17 cellular contexts compared by ENCODE assay signal in genomic region chr2:39511219-39511785, GRCh38.
A peak's percentile ranks its signal among the peaks of the same experiment; 100 is the strongest.
DNase-seq lines count a peak whose midpoint lies in the region; ATAC-seq and TF ChIP-seq lines count a peak whose summit lies in the region.
"Had no signal": no experiment of that assay in that cellular context is flagged by ENCODE, and none has a peak within 500 bp of the region (broad histone marks: within the 10 kb centered on the region; RNA-seq: fewer than 3 reads in every experiment).

No MANE protein-coding gene starts in this region.

- ATAC-seq in heart left ventricle (no peak), Right ventricle myocardium inferior (no peak), upper lobe of right lung (no peak)
- ATAC-seq: left lung had no signal

- peak overlapping the region; percentile 10 for H3K27ac Mint-ChIP-seq in neural progenitor cell
- H3K27ac Mint-ChIP-seq: activated CD4-positive, alpha-beta memory T cell treated with anti-CD3 and anti-CD28 coated beads, Interleukin-2, amount 10 ng/mL, durations not matched to agents 7 days and 5 days had no signal

- intact Hi-C loops in heart left ventricle (cut with DNase I), result loop anchor here in 9 of 10 donors (5.0 to 10.0 kb wide), 6 partner anchors 74 to 221 kb away; partner anchors contain the start of gene MAP4K3 (in 5 of the 9)
- intact Hi-C loops in Right ventricle myocardium inferior (cut with DNase I), result loop anchor here (5.0 to 10.0 kb wide), 3 partner anchors 74 to 213 kb away; partner anchors contain the start of gene MAP4K3
- intact Hi-C loops in upper lobe of right lung (cut with DNase I), result no loop called here
- intact Hi-C loops in esophagus squamous epithelium (cut with DNase I), result loop anchor here (10.0 kb wide), 1 partner anchor 117 kb away; no protein-coding TSS in a partner anchor

- H3K4me1 ChIP-seq in heart left ventricle (peaks cover 9 to 87% (median 67%) of the 10 kb centered on the region in 12 donors), neural progenitor cell (peaks cover 22% of the 10 kb centered on the region), upper lobe of right lung (peaks cover 60% of the 10 kb centered on the region), esophagus squamous epithelium (peaks cover 0 to 56% (median 28%) of the 10 kb centered on the region in 3 donors)

- H3K79me2 ChIP-seq in neural progenitor cell (ENCODE audit: low read depth), result no peaks in the 10 kb centered on the region

- TF ChIP-seq POLR2A in heart left ventricle (IDR thresholded peaks at IDR 0.05), result no peak
- TF ChIP-seq POLR2A in esophagus squamous epithelium (IDR thresholded peaks at IDR 0.05), result no peak

- no peak overlapping the region for H2AFZ ChIP-seq in neural progenitor cell (replicated peaks)

- H3K36me3 Mint-ChIP-seq in neural progenitor cell, result no peaks in the 10 kb centered on the region

- H3K36me3 ChIP-seq in heart left ventricle, result no peaks in the 10 kb centered on the region
- no peaks in the 10 kb centered on the region for H3K36me3 ChIP-seq in neural progenitor cell
- no peaks in the 10 kb centered on the region for H3K36me3 ChIP-seq in upper lobe of right lung
- no peaks in the 10 kb centered on the region for H3K36me3 ChIP-seq in esophagus squamous epithelium
- H3K36me3 ChIP-seq: cardiac muscle cell, left lung had no signal

- H3F3A ChIP-seq in neural progenitor cell (ENCODE audit: low read depth), result peaks cover 14% of the 10 kb centered on the region

- in situ Hi-C loops in GM13976 (cut with MboI; ENCODE audit: low sequenced_read_pairs, unreplicated experiment), result no loop called here

- H3K4me1 Mint-ChIP-seq in neural progenitor cell, result peaks cover 54% of the 10 kb centered on the region

- H3K4me3 ChIP-seq in heart left ventricle (no peak overlapping the region), neural progenitor cell (no peak overlapping the region), upper lobe of right lung (no peak overlapping the region), esophagus squamous epithelium (no peak overlapping the region)
- H3K4me3 ChIP-seq: cardiac muscle cell, left lung had no signal

- peaks cover 8% of the 10 kb centered on the region for H3K27me3 Mint-ChIP-seq in neural progenitor cell (ENCODE audit: insufficient read depth, low read depth)
- H3K27me3 Mint-ChIP-seq: activated CD4-positive, alpha-beta memory T cell treated with anti-CD3 and anti-CD28 coated beads, Interleukin-2, amount 10 ng/mL, durations not matched to agents 7 days and 5 days; type B pancreatic cell had no signal

- no peak overlapping the region for H3K9ac ChIP-seq in neural progenitor cell

- no peak overlapping the region for H3K4me3 Mint-ChIP-seq in neural progenitor cell
- H3K4me3 Mint-ChIP-seq: activated CD4-positive, alpha-beta memory T cell treated with anti-CD3 and anti-CD28 coated beads, Interleukin-2, amount 10 ng/mL, durations not matched to agents 7 days and 5 days; type B pancreatic cell had no signal

- TF ChIP-seq CTCF in heart left ventricle (IDR thresholded peaks at IDR 0.05) (no peak), neural progenitor cell (IDR thresholded peaks at IDR 0.05) (no peak), upper lobe of right lung (IDR thresholded peaks at IDR 0.05) (no peak), GM13976 (IDR thresholded peaks at IDR 0.05; ENCODE audit: borderline replicate concordance, control extremely low read depth, extremely low read depth, insufficient read depth, missing control alignments) (no peak), esophagus squamous epithelium (IDR thresholded peaks at IDR 0.05) (no peak)

- peak overlapping the region; percentile 23 for H3K4me2 ChIP-seq in neural progenitor cell

- WGBS in heart left ventricle, 4 donors, result 67 to 76% (median 72%) methylated on average over 6 of the region's 6 CpGs
- WGBS in esophagus squamous epithelium, 2 donors, result 31 to 49% methylated on average over 5 to 6 of the region's 6 CpGs

- H3K9me3 Mint-ChIP-seq in neural progenitor cell, result no peaks in the 10 kb centered on the region
- H3K9me3 Mint-ChIP-seq: activated CD4-positive, alpha-beta memory T cell treated with anti-CD3 and anti-CD28 coated beads, Interleukin-2, amount 10 ng/mL, durations not matched to agents 7 days and 5 days; type B pancreatic cell had no signal

- H3K27me3 ChIP-seq in heart left ventricle (no peaks in the 10 kb centered on the region), neural progenitor cell (no peaks in the 10 kb centered on the region), upper lobe of right lung (no peaks in the 10 kb centered on the region), esophagus squamous epithelium (no peaks in the 10 kb centered on the region)
- H3K27me3 ChIP-seq: cardiac muscle cell, left lung had no signal

- H3K27ac ChIP-seq in heart left ventricle (peak overlapping the region in 11 of 12 donors; percentile 51 to 89 (median 76)), neural progenitor cell (no peak overlapping the region), upper lobe of right lung (peak overlapping the region; percentile 45), esophagus squamous epithelium (peak overlapping the region in 2 of 4 donors; percentile 49 to 73)

- no peaks in the 10 kb centered on the region for H3K9me3 ChIP-seq in heart left ventricle
- no peaks in the 10 kb centered on the region for H3K9me3 ChIP-seq in neural progenitor cell (ENCODE audit: low read depth)
- H3K9me3 ChIP-seq in upper lobe of right lung, result no peaks in the 10 kb centered on the region
- no peaks in the 10 kb centered on the region for H3K9me3 ChIP-seq in esophagus squamous epithelium
- H3K9me3 ChIP-seq: left lung had no signal

- H4K20me1 ChIP-seq in neural progenitor cell (ENCODE audit: low read depth), result no peaks in the 10 kb centered on the region

- DNase-seq in heart left ventricle (peak in 2 of 5 donors; percentile 30 to 32), Right ventricle myocardium inferior (ENCODE audit: missing footprints) (no peak), cerebellum (ENCODE audit: low spot score) (peak; percentile 30), neural progenitor cell (ENCODE audit: low spot score) (no peak), upper lobe of right lung (no peak), GM13976 (ENCODE audit: low spot score) (no peak), dedifferentiated amniotic fluid mesenchymal stem cell (ENCODE audit: extremely low spot score) (no peak), esophagus squamous epithelium (lab: John Stamatoyannopoulos, UW) (no peak)
- DNase-seq: activated CD4-positive, alpha-beta memory T cell treated with anti-CD3 and anti-CD28 coated beads, Interleukin-2, amount 10 ng/mL, durations not matched to agents 7 days and 5 days; activated effector memory CD4-positive, alpha-beta T cell treated with Interleukin-2 at 50 U/mL for 16 hours; DMS53; left lung; NCI-H524; RPMI8226; stimulated activated CD4-positive, alpha-beta T cell treated with anti-CD3 and anti-CD28 coated beads, Interleukin-12 subunit alpha, Interleukin-12 subunit beta, amount 100 ng/mL, for 4 hours had no signal
